In the genomic region with DNA sequence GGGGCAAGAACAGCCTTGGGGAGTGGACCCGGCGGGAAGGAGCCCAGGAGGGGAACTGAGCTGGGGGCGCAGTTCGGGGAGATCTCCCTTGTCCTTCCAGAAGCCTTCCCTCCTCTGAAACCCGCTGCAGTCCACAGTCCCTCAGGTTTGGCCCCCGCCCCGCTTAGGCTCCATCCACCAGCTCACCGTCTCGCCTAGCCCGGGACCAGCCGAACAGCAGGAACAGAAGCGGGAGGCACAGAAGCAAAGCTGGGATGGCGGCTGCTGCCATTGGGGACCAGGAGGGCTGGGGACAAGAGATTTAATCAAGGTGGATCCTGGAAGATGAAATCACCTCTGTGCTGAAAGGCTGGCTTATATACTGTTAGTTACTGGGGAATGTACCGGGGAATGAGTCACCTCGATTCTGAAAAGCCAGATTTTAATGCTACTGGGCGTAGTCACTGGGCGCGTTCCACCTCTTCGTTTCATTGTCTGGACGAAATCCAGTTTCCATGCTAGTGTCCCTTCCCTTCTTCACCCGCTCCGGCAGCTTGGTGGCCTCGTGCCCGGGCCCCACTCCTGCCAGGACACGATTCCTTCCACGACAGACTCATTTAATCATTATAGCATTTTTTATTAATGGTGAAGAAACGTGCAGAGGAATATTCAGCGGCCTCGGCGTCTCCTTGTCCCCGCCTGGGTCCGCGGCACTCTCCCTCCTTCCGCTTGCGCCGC, we compare ENCODE assay signal across 8 cellular contexts. TPM values are rescaled to one million over a fixed set of nuclear protein-coding genes. Genes with fewer than 3 reads are reported as not detected.
DNase-seq lines count a peak whose midpoint lies in the region; ATAC-seq, FAIRE-seq and TF ChIP-seq lines count a peak whose summit lies in the region.
"Had no signal": no experiment of that assay in that cellular context is flagged by ENCODE, and none has a peak within 500 bp of the region (broad histone marks: within the 10 kb centered on the region; RNA-seq: fewer than 3 reads in every experiment).

A gene with protein sequence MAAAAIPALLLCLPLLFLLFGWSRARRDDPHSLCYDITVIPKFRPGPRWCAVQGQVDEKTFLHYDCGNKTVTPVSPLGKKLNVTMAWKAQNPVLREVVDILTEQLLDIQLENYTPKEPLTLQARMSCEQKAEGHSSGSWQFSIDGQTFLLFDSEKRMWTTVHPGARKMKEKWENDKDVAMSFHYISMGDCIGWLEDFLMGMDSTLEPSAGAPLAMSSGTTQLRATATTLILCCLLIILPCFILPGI (minus strand): TSS at position 332 of the 717 bp plus-strand sequence. CDS start 61 bp downstream, at position 271.

- peak within 1 kb of the TSS; percentile 96 for H3K4me2 ChIP-seq in HCT116 (ENCODE audit: low read length)

- H3K27me3 ChIP-seq in HCT116 (ENCODE audit: insufficient read depth, low read length) (no peaks in the 10 kb centered on the region), small intestine (ENCODE audit: control insufficient read depth in 2 of 2, insufficient read depth in 2 of 2, low read length in 2 of 2) (peaks cover 0 to 22% of the 10 kb centered on the region in 2 donors)

- BruUV-seq in HCT116 (replicated peaks; lab: Mats Ljungman, UMichigan), result no TSS peak

- H3K9me2 ChIP-seq in HCT116 (ENCODE audit: insufficient read depth), result no peaks in the 10 kb centered on the region

- DNase-seq in HCT116 (ENCODE audit: low read depth, low spot score) (peak; percentile 65), T1000 (lab: John Stamatoyannopoulos, UW) (peak; percentile 8), Right ventricle myocardium inferior (ENCODE audit: missing footprints) (no peak), small intestine (peak; percentile 56), inferior parietal cortex (ENCODE audit: extremely low spot score) (no peak), erythroblast (lab: John Stamatoyannopoulos, UW) (no peak)

- ATAC-seq in HCT116, result peak; percentile 73
- peak; percentile 39 for ATAC-seq in Right ventricle myocardium inferior
- ATAC-seq in GM19328 (IDR thresholded peaks at IDR 0.05; ENCODE audit: unreplicated experiment), result no peak

- H2AFZ ChIP-seq in HCT116 (ENCODE audit: low read depth, low read length, poor library complexity, severe bottlenecking), result peak within 1 kb of the TSS; percentile 99

- peak within 1 kb of the TSS; percentile 43 to 58 for H3K4me3 ChIP-seq in HCT116 (replicated peaks in 1 of 2; ENCODE audit: low read depth in 1 of 2, low read length in 2 of 2)
- no peak within 1 kb of the TSS for H3K4me3 ChIP-seq in small intestine (ENCODE audit: low read depth in 1 of 2, low read length in 2 of 2)

- RAD21 ChIA-PET in HCT116 (lab: Charles Lee; ENCODE audit: low non-redundant PET in 1 of 2, low total read pairs in 2 of 2, uncharacterized antibody in 2 of 2, unreplicated experiment in 2 of 2), result no interaction called here

- H3K9me3 ChIP-seq in HCT116 (ENCODE audit: control insufficient read depth in 1 of 2, insufficient read depth in 1 of 2, low read depth in 1 of 2, low read length in 2 of 2), result no peaks in the 10 kb centered on the region
- H3K9me3 ChIP-seq in small intestine (ENCODE audit: control insufficient read depth, low read depth), result no peaks in the 10 kb centered on the region

- POLR2A ChIA-PET in HCT116 (lab: Charles Lee), result no interaction called here

- no peaks in the 10 kb centered on the region for H3K36me3 ChIP-seq in HCT116 (ENCODE audit: control insufficient read depth in 1 of 2, insufficient read depth in 2 of 2, low read length in 2 of 2)
- no peaks in the 10 kb centered on the region for H3K36me3 ChIP-seq in small intestine (ENCODE audit: control insufficient read depth in 2 of 2, insufficient read depth in 2 of 2, low read length in 2 of 2)

- intact Hi-C loops in HCT116 (cut with micrococcal nuclease), result loop anchor here (5.0 kb wide), 1 partner anchor 312 kb away; no protein-coding TSS in a partner anchor
- intact Hi-C loops in Right ventricle myocardium inferior (cut with DNase I), result no loop called here

- H3K4me1 ChIP-seq in HCT116 (ENCODE audit: control insufficient read depth in 1 of 2, insufficient read depth in 2 of 2, low read length in 2 of 2) (peaks cover 21 to 28% of the 10 kb centered on the region in 2 experiments), small intestine (ENCODE audit: control insufficient read depth in 2 of 2, insufficient read depth in 1 of 2, low read depth in 1 of 2, low read length in 1 of 2) (peaks cover 2 to 4% of the 10 kb centered on the region in 2 donors)

- TF ChIP-seq POLR2A in HCT116 (IDR thresholded peaks at IDR 0.05; ENCODE audit: borderline replicate concordance, extremely low read depth, insufficient read depth, insufficient read length), result no peak
- TF ChIP-seq POLR2A in erythroblast (IDR thresholded peaks at IDR 0.05; ENCODE audit: low read length), result no peak

- H3K9ac ChIP-seq in HCT116 (ENCODE audit: low read length), result peak within 1 kb of the TSS; percentile 62

- TF ChIP-seq RAD21 in HCT116 (IDR thresholded peaks at IDR 0.05; ENCODE audit: low read depth), result no peak

- CTCF ChIA-PET in HCT116 (lab: Charles Lee), result interaction anchor here (0.9 to 2.2 kb wide), 3 partner anchors 9 to 790 kb away, joined by 3 to 7 read pairs (median 3); no protein-coding TSS in a partner anchor

- no peaks in the 10 kb centered on the region for H3K79me2 ChIP-seq in HCT116 (ENCODE audit: insufficient read depth, low read length)

- FAIRE-seq in small intestine (lab: Jason Lieb, UNC), result no peak

- H3K27ac ChIP-seq in HCT116 (ENCODE audit: low read depth, low read length) (peak within 1 kb of the TSS; percentile 71), small intestine (ENCODE audit: low read depth in 1 of 2, low read length in 1 of 2) (no peak within 1 kb of the TSS)

- WGBS in small intestine, 3 donors, result 3 to 5% (median 5%) methylated on average over 36 of the region's 36 CpGs

- TF ChIP-seq CTCF in HCT116 (IDR thresholded peaks at IDR 0.05 in 2 of 3, conservative IDR thresholded peaks at IDR 0.05 in 1 of 3; ENCODE audit: borderline replicate concordance in 1 of 3, insufficient read depth in 1 of 3, low read depth in 2 of 3, low read length in 2 of 3), result no peak

- H4K20me1 ChIP-seq in HCT116 (ENCODE audit: insufficient read depth), result no peaks in the 10 kb centered on the region

TF ChIP-seq in HCT116, 20 proteins besides CTCF, POLR2A, EP300 and RAD21:
- TF ChIP-seq, protein P1, sequence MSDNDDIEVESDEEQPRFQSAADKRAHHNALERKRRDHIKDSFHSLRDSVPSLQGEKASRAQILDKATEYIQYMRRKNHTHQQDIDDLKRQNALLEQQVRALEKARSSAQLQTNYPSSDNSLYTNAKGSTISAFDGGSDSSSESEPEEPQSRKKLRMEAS (IDR thresholded peaks at IDR 0.05), result peak; percentile 66; the same call in 1 of the 2 replicates
- TF ChIP-seq FOSL1 (IDR thresholded peaks at IDR 0.05; ENCODE audit: low read depth) (peak; percentile 80), YY1 (IDR thresholded peaks at IDR 0.05; ENCODE audit: extremely low read depth, insufficient replicate concordance, low read depth, low read length) (no peak), ZNF274 (IDR thresholded peaks at IDR 0.05; ENCODE audit: low read depth, low read length) (no peak), TCF7L2 (IDR thresholded peaks at IDR 0.05; ENCODE audit: borderline replicate concordance, extremely low read depth, insufficient read depth, insufficient read length) (peak; percentile 8), POLR2AphosphoS5 (IDR thresholded peaks at IDR 0.05; ENCODE audit: low read depth, low read length) (peak; percentile 77), EZH2phosphoT487 (IDR thresholded peaks at IDR 0.05; ENCODE audit: borderline replicate concordance) (no peak), EGR1 (IDR thresholded peaks at IDR 0.05; ENCODE audit: low read depth) (no peak), SRF (IDR thresholded peaks at IDR 0.05; ENCODE audit: low read depth) (no peak), CBX3 (IDR thresholded peaks at IDR 0.05; ENCODE audit: low read depth) (peak; percentile 38; the same call in 1 of the 2 replicates), ZFX (IDR thresholded peaks at IDR 0.05) (no peak), JUND (IDR thresholded peaks at IDR 0.05) (peak; percentile 83), SIN3A (IDR thresholded peaks at IDR 0.05; ENCODE audit: low read depth) (no peak), SP1 (IDR thresholded peaks at IDR 0.05; ENCODE audit: low read depth) (peak; percentile 67), EZH2 (IDR thresholded peaks at IDR 0.05) (no peak)
- TF ChIP-seq, protein P2, sequence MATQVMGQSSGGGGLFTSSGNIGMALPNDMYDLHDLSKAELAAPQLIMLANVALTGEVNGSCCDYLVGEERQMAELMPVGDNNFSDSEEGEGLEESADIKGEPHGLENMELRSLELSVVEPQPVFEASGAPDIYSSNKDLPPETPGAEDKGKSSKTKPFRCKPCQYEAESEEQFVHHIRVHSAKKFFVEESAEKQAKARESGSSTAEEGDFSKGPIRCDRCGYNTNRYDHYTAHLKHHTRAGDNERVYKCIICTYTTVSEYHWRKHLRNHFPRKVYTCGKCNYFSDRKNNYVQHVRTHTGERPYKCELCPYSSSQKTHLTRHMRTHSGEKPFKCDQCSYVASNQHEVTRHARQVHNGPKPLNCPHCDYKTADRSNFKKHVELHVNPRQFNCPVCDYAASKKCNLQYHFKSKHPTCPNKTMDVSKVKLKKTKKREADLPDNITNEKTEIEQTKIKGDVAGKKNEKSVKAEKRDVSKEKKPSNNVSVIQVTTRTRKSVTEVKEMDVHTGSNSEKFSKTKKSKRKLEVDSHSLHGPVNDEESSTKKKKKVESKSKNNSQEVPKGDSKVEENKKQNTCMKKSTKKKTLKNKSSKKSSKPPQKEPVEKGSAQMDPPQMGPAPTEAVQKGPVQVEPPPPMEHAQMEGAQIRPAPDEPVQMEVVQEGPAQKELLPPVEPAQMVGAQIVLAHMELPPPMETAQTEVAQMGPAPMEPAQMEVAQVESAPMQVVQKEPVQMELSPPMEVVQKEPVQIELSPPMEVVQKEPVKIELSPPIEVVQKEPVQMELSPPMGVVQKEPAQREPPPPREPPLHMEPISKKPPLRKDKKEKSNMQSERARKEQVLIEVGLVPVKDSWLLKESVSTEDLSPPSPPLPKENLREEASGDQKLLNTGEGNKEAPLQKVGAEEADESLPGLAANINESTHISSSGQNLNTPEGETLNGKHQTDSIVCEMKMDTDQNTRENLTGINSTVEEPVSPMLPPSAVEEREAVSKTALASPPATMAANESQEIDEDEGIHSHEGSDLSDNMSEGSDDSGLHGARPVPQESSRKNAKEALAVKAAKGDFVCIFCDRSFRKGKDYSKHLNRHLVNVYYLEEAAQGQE (IDR thresholded peaks at IDR 0.05; ENCODE audit: low read depth), result no peak
TF ChIP-seq in HCT116: peak in this region for 7.

RNA-seq across cellular contexts. Expression of the gene that starts here (rescaled TPM):
- 1.5 TPM for total RNA-seq in HCT116 (2021; ENCODE audit: unreplicated experiment)
- polyA plus RNA-seq in HCT116 (2012), result 3.2 and 3.3 TPM in 2 replicates
- not detected for total RNA-seq in Right ventricle myocardium inferior
- polyA plus RNA-seq in small intestine, result not detected
- total RNA-seq: SK-MEL-5 had no signal

Comparison
In these comparisons a context has a peak if more than half of its experiments do, and no peak if none do; other contexts are left out.
1. Peak in ATAC-seq in Right ventricle myocardium inferior; RNA of the gene not detected or under 1 TPM.
2. Peak in DNase-seq in small intestine; RNA of the gene not detected or under 1 TPM.
3. DNase-seq: peak in HCT116 (single experiment) and T1000 (single experiment); none in Right ventricle myocardium inferior (single experiment), inferior parietal cortex (single experiment) and erythroblast (0 of 2).
4. H3K4me3 ChIP-seq: peak in HCT116 (2 of 2); none in small intestine (0 of 2).